Comparison of ENCODE assay signal across 11 cellular contexts in genomic region chr4:155491336-155492131, GRCh38.
DNase-seq lines count a peak whose midpoint lies in the region; ATAC-seq lines count a peak whose summit lies in the region.
"Had no signal": no experiment of that assay in that cellular context is flagged by ENCODE, and none has a peak within 500 bp of the region (broad histone marks: within the 10 kb centered on the region; RNA-seq: fewer than 3 reads in every experiment).

No MANE protein-coding gene starts in this region.

- no peaks in the 10 kb centered on the region for H3K36me3 Mint-ChIP-seq in stimulated activated memory B cell treated with anti-CD40 and anti-IgM and Interleukin-4, amounts not matched to agents 10 μg/mL and 1 μg/mL and 100 μg/mL, for 72 hours
- no peaks in the 10 kb centered on the region for H3K36me3 Mint-ChIP-seq in activated T-cell treated with anti-CD3 and anti-CD28 coated beads, Interleukin-2, amount 50 U/mL, for 72 hours (ENCODE audit: insufficient read depth in 2 of 2)
- H3K36me3 Mint-ChIP-seq: immature natural killer cell; natural killer cell treated with Interleukin-12 subunit alpha and Interleukin-12 subunit beta and Interleukin-15 and Interleukin-18, amount 100 ng/mL, for 72 hours had no signal

- DNase-seq in activated naive CD4-positive, alpha-beta T cell treated with Interleukin-2 at 50 U/mL for 16 hours: no peak
- DNase-seq in activated T-cell treated with anti-CD3 and anti-CD28 coated beads, Interleukin-2, amount 50 U/mL, for 72 hours: no peak
- no peak for DNase-seq in NCI-H69 (lab: John Stamatoyannopoulos, UW)
- DNase-seq: activated CD4-positive, alpha-beta T cell treated with anti-CD3 and anti-CD28 coated beads, Interleukin-2, amount 10 ng/mL, durations not matched to agents 24 days and 14 days; immature natural killer cell; NCI-H1694 treated with DMSO at 0.1 percent for 48 hours had no signal

- ATAC-seq in GM18907 (IDR thresholded peaks at IDR 0.05; ENCODE audit: unreplicated experiment): peak; percentile 99
- ATAC-seq in GM21825 (IDR thresholded peaks at IDR 0.05; ENCODE audit: unreplicated experiment): peak; percentile 97
- peak; percentile 90 for ATAC-seq in HG03280 (IDR thresholded peaks at IDR 0.05; ENCODE audit: unreplicated experiment)
- ATAC-seq in stimulated activated memory B cell treated with anti-CD40 and anti-IgM and Interleukin-4, amounts not matched to agents 10 μg/mL and 1 μg/mL and 100 μg/mL, for 72 hours: peak; percentile 65
- ATAC-seq in activated T-cell treated with anti-CD3 and anti-CD28 coated beads, Interleukin-2, amount 50 U/mL, for 72 hours (replicated peaks in 1 of 2): no peak
- ATAC-seq: natural killer cell treated with Interleukin-12 subunit alpha and Interleukin-12 subunit beta and Interleukin-15 and Interleukin-18, amount 100 ng/mL, for 72 hours had no signal

- H3K9me3 Mint-ChIP-seq in stimulated activated memory B cell treated with anti-CD40 and anti-IgM and Interleukin-4, amounts not matched to agents 10 μg/mL and 1 μg/mL and 100 μg/mL, for 72 hours: peaks cover 4% of the 10 kb centered on the region
- no peaks in the 10 kb centered on the region for H3K9me3 Mint-ChIP-seq in activated T-cell treated with anti-CD3 and anti-CD28 coated beads, Interleukin-2, amount 50 U/mL, for 72 hours
- H3K9me3 Mint-ChIP-seq: activated CD4-positive, alpha-beta T cell treated with anti-CD3 and anti-CD28 coated beads, Interleukin-2, amount 10 ng/mL, durations not matched to agents 24 days and 14 days; immature natural killer cell had no signal

- H3K4me1 Mint-ChIP-seq in stimulated activated memory B cell treated with anti-CD40 and anti-IgM and Interleukin-4, amounts not matched to agents 10 μg/mL and 1 μg/mL and 100 μg/mL, for 72 hours: no peaks in the 10 kb centered on the region
- no peaks in the 10 kb centered on the region for H3K4me1 Mint-ChIP-seq in activated T-cell treated with anti-CD3 and anti-CD28 coated beads, Interleukin-2, amount 50 U/mL, for 72 hours (ENCODE audit: low read depth)
- H3K4me1 Mint-ChIP-seq: activated CD4-positive, alpha-beta T cell treated with anti-CD3 and anti-CD28 coated beads, Interleukin-2, amount 10 ng/mL, durations not matched to agents 24 days and 14 days; immature natural killer cell had no signal

- peaks cover 19% of the 10 kb centered on the region for H3K27me3 Mint-ChIP-seq in stimulated activated memory B cell treated with anti-CD40 and anti-IgM and Interleukin-4, amounts not matched to agents 10 μg/mL and 1 μg/mL and 100 μg/mL, for 72 hours
- H3K27me3 Mint-ChIP-seq in activated T-cell treated with anti-CD3 and anti-CD28 coated beads, Interleukin-2, amount 50 U/mL, for 72 hours (ENCODE audit: low read depth): peaks cover 9% of the 10 kb centered on the region
- H3K27me3 Mint-ChIP-seq: activated CD4-positive, alpha-beta T cell treated with anti-CD3 and anti-CD28 coated beads, Interleukin-2, amount 10 ng/mL, durations not matched to agents 24 days and 14 days had no signal

- H3K4me3 Mint-ChIP-seq in stimulated activated memory B cell treated with anti-CD40 and anti-IgM and Interleukin-4, amounts not matched to agents 10 μg/mL and 1 μg/mL and 100 μg/mL, for 72 hours: no peak overlapping the region
- H3K4me3 Mint-ChIP-seq in activated T-cell treated with anti-CD3 and anti-CD28 coated beads, Interleukin-2, amount 50 U/mL, for 72 hours: no peak overlapping the region
- H3K4me3 Mint-ChIP-seq: activated CD4-positive, alpha-beta T cell treated with anti-CD3 and anti-CD28 coated beads, Interleukin-2, amount 10 ng/mL, durations not matched to agents 24 days and 14 days; immature natural killer cell; natural killer cell treated with Interleukin-12 subunit alpha and Interleukin-12 subunit beta and Interleukin-15 and Interleukin-18, amount 100 ng/mL, for 72 hours had no signal

- no peak overlapping the region for H3K27ac Mint-ChIP-seq in stimulated activated memory B cell treated with anti-CD40 and anti-IgM and Interleukin-4, amounts not matched to agents 10 μg/mL and 1 μg/mL and 100 μg/mL, for 72 hours
- H3K27ac Mint-ChIP-seq in activated T-cell treated with anti-CD3 and anti-CD28 coated beads, Interleukin-2, amount 50 U/mL, for 72 hours: no peak overlapping the region
- H3K27ac Mint-ChIP-seq: activated CD4-positive, alpha-beta T cell treated with anti-CD3 and anti-CD28 coated beads, Interleukin-2, amount 10 ng/mL, durations not matched to agents 24 days and 14 days; immature natural killer cell; natural killer cell treated with Interleukin-12 subunit alpha and Interleukin-12 subunit beta and Interleukin-15 and Interleukin-18, amount 100 ng/mL, for 72 hours had no signal

Comparison
In these comparisons a context has a peak if more than half of its experiments do, and no peak if none do; other contexts are left out.
1. ATAC-seq: peak in GM18907 (single experiment), GM21825 (single experiment), HG03280 (single experiment) and stimulated activated memory B cell treated with anti-CD40 and anti-IgM and Interleukin-4, amounts not matched to agents 10 μg/mL and 1 μg/mL and 100 μg/mL, for 72 hours (single experiment); none in activated T-cell treated with anti-CD3 and anti-CD28 coated beads, Interleukin-2, amount 50 U/mL, for 72 hours (0 of 2).